In the genomic region with DNA sequence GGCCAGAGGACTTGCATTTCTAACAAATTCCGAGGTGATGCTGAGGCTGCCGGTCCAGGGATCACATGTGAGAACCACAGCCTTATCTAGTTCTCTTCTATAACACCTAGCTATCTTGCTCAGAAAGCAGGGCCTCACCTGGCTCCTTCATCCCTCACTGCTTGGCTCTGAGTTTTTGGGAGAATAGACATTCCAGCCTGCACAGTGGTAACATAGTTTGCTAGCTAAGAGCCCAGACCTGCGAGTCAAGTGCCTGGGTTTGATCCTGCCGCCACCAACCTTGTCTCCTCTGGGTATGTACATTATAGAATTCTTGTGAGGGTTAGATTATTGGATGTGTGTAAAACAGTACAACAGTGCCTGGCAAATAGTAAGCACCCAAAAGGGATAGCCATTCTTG, we compare ENCODE assay signal across 25 cellular contexts. TPM values are rescaled to one million over a fixed set of nuclear protein-coding genes. Genes with fewer than 3 reads are reported as not detected.
"Had no signal": no experiment of that assay in that cellular context is flagged by ENCODE, and none has a peak within 500 bp of the region (broad histone marks: within the 10 kb centered on the region; RNA-seq: fewer than 3 reads in every experiment).

No MANE protein-coding gene starts in this region.

- H3K27ac ChIP-seq: SJCRH30 had no signal

- H3K4me1 ChIP-seq: SJCRH30 had no signal

- H3K36me3 ChIP-seq: SJCRH30 had no signal

- H3K4me3 ChIP-seq: SJCRH30 had no signal

- H3K9me3 Mint-ChIP-seq: T-cell had no signal

- H3K9me3 ChIP-seq: SJCRH30 had no signal

- H3K27ac Mint-ChIP-seq: T-cell had no signal

- H3K27me3 ChIP-seq: SJCRH30 had no signal

- H3K36me3 Mint-ChIP-seq: T-cell had no signal

- DNase-seq: IMR-90; Kasumi-1; KG1; MM.1S; NCI-H1092 treated with DMSO at 0.1 percent for 48 hours; NCI-H1436; NCI-H187; NCI-H2029; NCI-H2081 treated with DMSO at 0.1 percent for 48 hours; NCI-H2171; NCI-H446; NCI-H510A; NCI-H524 treated with DMSO at 0.1 percent for 48 hours; NCI-H69; NCI-H774; NK-92 treated with Interleukin-12 subunit alpha and Interleukin-12 subunit beta, amount 100 ng/mL, for 24 hours; SHP77 treated with DMSO at 0.1 percent for 48 hours; SJCRH30; SW 1271; T-cell had no signal

- ATAC-seq: HepG2, Right ventricle myocardium inferior, SK-N-SH treated with all-trans-retinoic acid at 6 μM for 48 hours, T-cell had no signal

- H3K4me3 Mint-ChIP-seq: T-cell had no signal

RNA-seq across cellular contexts. Expression of a gene that starts 13.5 kb away (rescaled TPM):
- total RNA-seq: HT1080, IMR-90, M059J, SJCRH30 had no signal
- polyA plus RNA-seq: IMR-90 had no signal
